8 cellular contexts compared by ENCODE assay signal in genomic region chr2:97011977-97012569, GRCh38. TPM values are rescaled to one million over a fixed set of nuclear protein-coding genes. Genes with fewer than 3 reads are reported as not detected.
DNase-seq lines count a peak whose midpoint lies in the region; ATAC-seq, FAIRE-seq and TF ChIP-seq lines count a peak whose summit lies in the region.

No MANE protein-coding gene starts in this region.

- no peak overlapping the region for H2BK120ac ChIP-seq in H1 (replicated peaks; ENCODE audit: low read depth, low read length)
- no peak overlapping the region for H2BK120ac ChIP-seq in neuronal stem cell (ENCODE audit: low read depth, low read length)

- H3K9ac ChIP-seq in PC-3 (ENCODE audit: low read length), result no peak overlapping the region
- H3K9ac ChIP-seq in H1 (replicated peaks in 1 of 4; ENCODE audit: extremely low read depth in 1 of 4, low read depth in 3 of 4, low read length in 3 of 4), result no peak overlapping the region
- no peak overlapping the region for H3K9ac ChIP-seq in neuronal stem cell (ENCODE audit: low read depth, low read length, poor library complexity)

- H3K23ac ChIP-seq in H1 (ENCODE audit: insufficient read length) (no peak overlapping the region), neuronal stem cell (ENCODE audit: low read depth, low read length, poor library complexity) (no peak overlapping the region)

- no peak overlapping the region for H3K4ac ChIP-seq in H1 (replicated peaks; ENCODE audit: insufficient read length, low read depth, low read length)
- no peak overlapping the region for H3K4ac ChIP-seq in neuronal stem cell (ENCODE audit: low read length)

- peak; percentile 45 to 48 for TF ChIP-seq RAD21 in H1 (IDR thresholded peaks at IDR 0.05 in 1 of 2, conservative IDR thresholded peaks at IDR 0.05 in 1 of 2; ENCODE audit: low read depth in 2 of 2, low read length in 2 of 2)

- H3K27me3 ChIP-seq in PC-3 (ENCODE audit: low read length), result peaks cover 51% of the 10 kb centered on the region
- H3K27me3 ChIP-seq in H1 (replicated peaks in 1 of 4; ENCODE audit: control insufficient read depth in 3 of 4, extremely low read depth in 1 of 4, insufficient read depth in 3 of 4, low read length in 3 of 4), result no peaks in the 10 kb centered on the region
- peaks cover 0 to 12% (median 0%) of the 10 kb centered on the region in 3 experiments for H3K27me3 ChIP-seq in neuronal stem cell (ENCODE audit: control insufficient read depth in 3 of 3, insufficient read depth in 3 of 3, low read depth in 1 of 3, low read length in 3 of 3)

- H2BK15ac ChIP-seq in H1 (ENCODE audit: low read length), result no peak overlapping the region
- no peak overlapping the region for H2BK15ac ChIP-seq in neuronal stem cell (ENCODE audit: low read length)

- H3K27ac ChIP-seq in HEK293 (ENCODE audit: extremely low read depth, low read depth, low read length), result no peak overlapping the region
- no peak overlapping the region for H3K27ac ChIP-seq in PC-3 (ENCODE audit: low read length)
- H3K27ac ChIP-seq in H1 (ENCODE audit: low read depth, low read length), result no peak overlapping the region
- no peak overlapping the region for H3K27ac ChIP-seq in neuronal stem cell (replicated peaks; ENCODE audit: low read length)

- H3K4me2 ChIP-seq in PC-3 (ENCODE audit: low read length) (no peak overlapping the region), H1 (ENCODE audit: insufficient read depth in 1 of 2, low read depth in 2 of 2, low read length in 2 of 2) (no peak overlapping the region), neuronal stem cell (ENCODE audit: insufficient read depth, low read length, poor library complexity, severe bottlenecking) (no peak overlapping the region)

- H3K9me3 ChIP-seq in HEK293 (ENCODE audit: control insufficient read depth, insufficient read depth, low read depth, low read length) (no peaks in the 10 kb centered on the region), PC-3 (ENCODE audit: low read length) (no peaks in the 10 kb centered on the region), H1 (ENCODE audit: insufficient read depth in 2 of 2, low read depth in 1 of 2, low read length in 1 of 2) (peaks cover 0 to 3% of the 10 kb centered on the region in 2 experiments; a peak in 1 of 4 replicates), neuronal stem cell (replicated peaks in 1 of 2; ENCODE audit: control insufficient read depth in 2 of 2, insufficient read depth in 1 of 2, low read depth in 1 of 2, low read length in 2 of 2) (no peaks in the 10 kb centered on the region)

- H2AK5ac ChIP-seq in H1 (ENCODE audit: low read depth, low read length) (no peak overlapping the region), neuronal stem cell (ENCODE audit: low read depth, low read length) (no peak overlapping the region)

- TF ChIP-seq POLR2A in H1 (IDR thresholded peaks at IDR 0.05; ENCODE audit: control extremely low read depth in 1 of 2, low read depth in 2 of 2, low read length in 2 of 2), result no peak

- H2BK20ac ChIP-seq in H1 (ENCODE audit: low read length), result no peak overlapping the region

- H3K4me1 ChIP-seq in HEK293 (ENCODE audit: control insufficient read depth, insufficient read depth, low read length) (no peaks in the 10 kb centered on the region), PC-3 (ENCODE audit: insufficient read depth, low read length) (peaks cover 4% of the 10 kb centered on the region; the same call in 1 of the 2 replicates), H1 (replicated peaks in 1 of 4; ENCODE audit: control insufficient read depth in 3 of 4, insufficient read depth in 4 of 4, low read length in 3 of 4) (no peaks in the 10 kb centered on the region), neuronal stem cell (ENCODE audit: control insufficient read depth in 2 of 2, insufficient read depth in 1 of 2, low read depth in 1 of 2, low read length in 2 of 2) (no peaks in the 10 kb centered on the region)

- no peaks in the 10 kb centered on the region for H3K79me2 ChIP-seq in PC-3 (ENCODE audit: low read length)
- no peaks in the 10 kb centered on the region for H3K79me2 ChIP-seq in H1 (ENCODE audit: control insufficient read depth in 1 of 2, insufficient read depth in 2 of 2, low read length in 2 of 2)

- BruUV-seq in PC-3 (replicated peaks; lab: Mats Ljungman, UMichigan), result no TSS peak

- no peak overlapping the region for H3K56ac ChIP-seq in H1 (replicated peaks; ENCODE audit: insufficient read length, low read depth, low read length)

- H3K79me1 ChIP-seq in H1 (ENCODE audit: low read depth, low read length), result no peaks in the 10 kb centered on the region
- H3K79me1 ChIP-seq in neuronal stem cell (ENCODE audit: low read depth, low read length), result no peaks in the 10 kb centered on the region

- no peak for FAIRE-seq in H1 (lab: Jason Lieb, UNC)

- H4K8ac ChIP-seq in H1 (ENCODE audit: extremely low read depth, insufficient read depth, low read length), result no peak overlapping the region
- H4K8ac ChIP-seq in neuronal stem cell (ENCODE audit: low read depth, low read length), result no peak overlapping the region

- H2BK12ac ChIP-seq in H1 (ENCODE audit: low read depth, low read length) (no peak overlapping the region), neuronal stem cell (ENCODE audit: low read length) (no peak overlapping the region)

- intact Hi-C loops in PC-3 (cut with micrococcal nuclease), result loop anchor here (1.0 kb wide), 1 partner anchor 100 kb away; no protein-coding TSS in a partner anchor

- no peaks in the 10 kb centered on the region for H3K23me2 ChIP-seq in H1 (ENCODE audit: low read depth, low read length)

- peak; percentile 37; the same call in 1 of the 2 replicates for ATAC-seq in PC-3
- ATAC-seq in GM19455 (IDR thresholded peaks at IDR 0.05; ENCODE audit: unreplicated experiment), result no peak

- no peak for TF ChIP-seq EP300 in H1 (IDR thresholded peaks at IDR 0.05; ENCODE audit: borderline replicate concordance in 1 of 2, low read depth in 2 of 2, low read length in 2 of 2)

- no peaks in the 10 kb centered on the region for H3F3A ChIP-seq in PC-3 (ENCODE audit: low read length, unreplicated experiment)

- TF ChIP-seq CTCF in HEK293 (tag by site-specific recombination; IDR thresholded peaks at IDR 0.05), result no peak
- peak; percentile 52 for TF ChIP-seq CTCF in PC-3 (conservative IDR thresholded peaks at IDR 0.05; ENCODE audit: low read depth, low read length)
- peak in 2 of 3 experiments; percentile 36 to 40; a peak in 2 of 4 replicates for TF ChIP-seq CTCF in H1 (IDR thresholded peaks at IDR 0.05; ENCODE audit: control extremely low read depth in 1 of 3, insufficient read depth in 1 of 3, low read depth in 1 of 3, low read length in 3 of 3)

- H4K5ac ChIP-seq in H1 (ENCODE audit: insufficient read length, low read depth, low read length), result no peak overlapping the region

- H3K36me3 ChIP-seq in HEK293 (ENCODE audit: control insufficient read depth in 2 of 2, insufficient read depth in 1 of 2, low read length in 2 of 2) (no peaks in the 10 kb centered on the region), PC-3 (ENCODE audit: low read depth, low read length) (no peaks in the 10 kb centered on the region), H1 (ENCODE audit: control insufficient read depth in 2 of 4, insufficient read depth in 4 of 4, low read length in 3 of 4) (no peaks in the 10 kb centered on the region), neuronal stem cell (replicated peaks in 1 of 2; ENCODE audit: control insufficient read depth in 2 of 2, insufficient read depth in 2 of 2, low read length in 2 of 2) (no peaks in the 10 kb centered on the region)

- WGBS in H1 (ENCODE audit: extremely low coverage in 1 of 2, insufficient coverage in 1 of 2, insufficient read length in 1 of 2, insufficient replicate concordance in 2 of 2, low coverage in 1 of 2, low lambda C conversion rate in 2 of 2, missing lambda C conversion rate in 1 of 2), 2 experiments, result 49% methylated on average over 4 of the region's 4 CpGs; no CpG with 5 or more reads in 1 of the 2 experiments
- WGBS in neuronal stem cell (ENCODE audit: extremely low coverage in 2 of 2, insufficient read length in 2 of 2, insufficient replicate concordance in 1 of 2), 2 donors, result no CpG with 5 or more reads among the region's 4 CpGs

- H3K14ac ChIP-seq in H1 (ENCODE audit: insufficient read length) (no peak overlapping the region), neuronal stem cell (ENCODE audit: low read length) (no peak overlapping the region)

- H3K18ac ChIP-seq in H1 (ENCODE audit: extremely low read depth, low read length) (no peak overlapping the region), neuronal stem cell (ENCODE audit: low read length) (no peak overlapping the region)

- no peaks in the 10 kb centered on the region for H3K9me2 ChIP-seq in PC-3 (replicated peaks; ENCODE audit: low read length)

- CTCF ChIA-PET in HEK293 (lab: Yijun Ruan, JAX), result interaction anchor here (1.2 kb wide), 1 partner anchor 156 kb away, joined by 3 read pairs; no protein-coding TSS in a partner anchor
- CTCF ChIA-PET in PC-3 (lab: Charles Lee), result no interaction called here
- CTCF ChIA-PET in H1 (lab: Charles Lee; ENCODE audit: partially characterized antibody), result interaction anchor here (1.3 kb wide), 1 partner anchor 101 kb away, joined by 3 read pairs; the partner anchor contains the start of gene ANKRD36

- no peak overlapping the region for H4K91ac ChIP-seq in H1 (replicated peaks; ENCODE audit: insufficient read length, low read length)
- H4K91ac ChIP-seq in neuronal stem cell (ENCODE audit: low read depth, low read length, poor library complexity), result no peak overlapping the region

- POLR2A ChIA-PET in HEK293 (lab: Yijun Ruan, JAX) (interaction anchor here (0.6 kb wide), 1 partner anchor 159 kb away, joined by 3 read pairs; no protein-coding TSS in a partner anchor), PC-3 (lab: Charles Lee; ENCODE audit: unreplicated experiment) (no interaction called here), H1 (lab: Charles Lee; ENCODE audit: partially characterized antibody) (no interaction called here)

- no peak overlapping the region for H2BK5ac ChIP-seq in H1 (ENCODE audit: low read depth, low read length)
- H2BK5ac ChIP-seq in neuronal stem cell (ENCODE audit: low read length), result no peak overlapping the region

- no peak overlapping the region for H2AFZ ChIP-seq in PC-3 (ENCODE audit: low read length)
- H2AFZ ChIP-seq in H1 (ENCODE audit: low read length), result no peak overlapping the region
- H2AFZ ChIP-seq in neuronal stem cell (ENCODE audit: low read length), result no peak overlapping the region

- H3K4me3 ChIP-seq in HEK293 (ENCODE audit: low read depth, low read length), result no peak overlapping the region
- H3K4me3 ChIP-seq in PC-3 (ENCODE audit: low read length), result no peak overlapping the region
- no peak overlapping the region for H3K4me3 ChIP-seq in H1 (ENCODE audit: extremely low read depth in 1 of 4, insufficient read depth in 2 of 4, low read depth in 3 of 4, low read length in 4 of 4)
- H3K4me3 ChIP-seq in neuronal stem cell (ENCODE audit: low read length in 2 of 2), result no peak overlapping the region

- H4K20me1 ChIP-seq in PC-3 (ENCODE audit: low read length), result no peaks in the 10 kb centered on the region
- no peaks in the 10 kb centered on the region for H4K20me1 ChIP-seq in H1 (replicated peaks in 1 of 2; ENCODE audit: control insufficient read depth in 1 of 2, insufficient read depth in 2 of 2, low read length in 2 of 2)

- DNase-seq in DMS 273 treated with DMSO at 0.1 percent for 48 hours (lab: John Stamatoyannopoulos, UW) (peak; percentile 53), PC-3 (peak; percentile 72), H1 (ENCODE audit: low read depth in 1 of 2, low spot score in 2 of 2) (no peak), neuronal stem cell (ENCODE audit: low spot score) (peak; percentile 15), UCSD-AML1 (lab: John Stamatoyannopoulos, UW; ENCODE audit: unreplicated experiment) (no peak)
- DNase-seq in stimulated activated CD4-positive, alpha-beta T cell treated with anti-CD3 and anti-CD28 coated beads, Interleukin-2, amount 100 ng/mL, for 48 hours, result no peak

RNA-seq across cellular contexts. Expression of gene FAM178B, which starts 25.7 kb away (rescaled TPM):
- total RNA-seq in PC-3 (2014; rRNA removed), result not detected in 2 replicates
- total RNA-seq in H1 (2021; fragmentation: NEBNext Ultra II Directional; extraction: Animal tissue kit (Norgen Biotek cat#: 25700)), result 0.63 and 0.65 TPM in 2 replicates
- 0.91 and 1.4 TPM in 2 replicates for polyA plus RNA-seq in H1 (2011; rRNA removed)
- 0.36 TPM for polyA plus RNA-seq in H1 (2011; cell fraction: cytosol; rRNA removed)
- polyA plus RNA-seq in H1 (2011; cell fraction: nucleus; rRNA removed), result 0.73 TPM
- 0.51 to 0.81 TPM (median 0.59 TPM) in 4 replicates for polyA plus RNA-seq in H1 (2012, experiment 1 of 2)
- 0.21 TPM for polyA plus RNA-seq in H1 (2012, experiment 2 of 2)
- 0.53 TPM for polyA plus RNA-seq in H1 (2013, experiment 1 of 2)
- 0.57 TPM for polyA plus RNA-seq in H1 (2013, experiment 2 of 2)
- polyA minus RNA-seq in H1 (2011; rRNA and poly(A)+ RNA removed), result not detected in 2 replicates
- polyA minus RNA-seq in H1 (2011; cell fraction: cytosol; rRNA and poly(A)+ RNA removed), result not detected
- not detected for polyA minus RNA-seq in H1 (2011; cell fraction: nucleus; rRNA and poly(A)+ RNA removed)
- 1.0 TPM for polyA plus RNA-seq in neuronal stem cell (2013, experiment 1 of 2)
- 1.0 TPM for polyA plus RNA-seq in neuronal stem cell (2013, experiment 2 of 2)

Comparison
In these comparisons a context has a peak if more than half of its experiments do, and no peak if none do; other contexts are left out.
1. DNase-seq: peak in DMS 273 treated with DMSO at 0.1 percent for 48 hours (single experiment), PC-3 (single experiment) and neuronal stem cell (single experiment); none in H1 (0 of 2), UCSD-AML1 (single experiment) and stimulated activated CD4-positive, alpha-beta T cell treated with anti-CD3 and anti-CD28 coated beads, Interleukin-2, amount 100 ng/mL, for 48 hours (0 of 2).